In the genomic region with DNA sequence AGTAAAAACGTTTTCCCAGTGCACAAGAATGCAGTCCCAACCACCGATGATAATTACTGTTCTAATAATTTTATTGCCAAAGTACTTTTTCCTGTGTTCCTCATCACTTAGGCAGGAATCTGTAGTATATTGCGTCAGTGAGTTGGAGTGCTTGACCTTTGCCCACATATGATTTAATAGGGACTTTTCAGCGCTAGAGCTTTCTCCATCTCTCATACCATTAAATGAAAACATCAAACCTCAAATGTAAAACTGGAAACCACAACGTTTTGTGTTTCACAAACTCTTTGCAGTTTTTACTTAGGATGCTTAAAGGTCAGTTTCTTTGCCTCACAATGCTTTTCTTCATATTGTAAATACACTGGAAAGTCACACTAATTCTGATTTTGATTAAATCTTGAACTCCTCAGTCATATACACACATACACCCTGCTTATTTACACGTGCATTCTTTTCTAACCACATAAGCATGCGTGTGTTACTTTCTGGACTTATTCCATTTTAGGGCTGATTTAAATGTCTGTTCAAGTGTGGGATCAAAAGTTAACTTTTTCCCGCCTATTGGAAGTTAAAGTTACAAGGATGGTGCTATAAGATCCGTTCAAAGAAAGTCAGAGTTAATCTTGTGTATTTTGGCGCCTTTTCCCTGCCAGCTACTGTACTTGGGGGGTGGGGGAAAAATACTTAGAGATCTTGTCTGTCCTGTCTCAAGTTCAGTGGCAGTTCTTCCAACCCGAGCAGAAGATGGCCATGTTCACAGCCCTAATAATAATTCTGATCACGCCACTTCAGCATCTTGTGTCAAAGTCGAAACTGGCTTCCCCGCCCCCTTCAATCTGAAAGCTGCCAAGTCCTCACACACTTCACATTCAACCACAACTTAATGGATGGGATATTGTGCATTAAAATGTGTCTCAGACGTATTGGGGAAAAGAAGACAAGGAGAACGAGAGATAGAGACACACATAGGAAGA, we compare ENCODE assay signal across 8 cellular contexts. TPM values are rescaled to one million over a fixed set of nuclear protein-coding genes. Genes with fewer than 3 reads are reported as not detected.
DNase-seq lines count a peak whose midpoint lies in the region; ATAC-seq and TF ChIP-seq lines count a peak whose summit lies in the region.

No MANE protein-coding gene starts in this region.

- H3K36me3 Mint-ChIP-seq in Caco-2 (ENCODE audit: insufficient read depth, unreplicated experiment): no peaks in the 10 kb centered on the region
- no peaks in the 10 kb centered on the region for H3K36me3 Mint-ChIP-seq in activated naive CD8-positive, alpha-beta T cell treated with anti-CD3 and anti-CD28 coated beads, Interleukin-2, amount 10 ng/mL, durations not matched to agents 7 days and 5 days

- peaks cover 6% of the 10 kb centered on the region for H3K4me1 Mint-ChIP-seq in Caco-2 (ENCODE audit: low read depth, unreplicated experiment)
- H3K4me1 Mint-ChIP-seq in activated naive CD8-positive, alpha-beta T cell treated with anti-CD3 and anti-CD28 coated beads, Interleukin-2, amount 10 ng/mL, durations not matched to agents 7 days and 5 days: peaks cover 17% of the 10 kb centered on the region

- H3K27ac Mint-ChIP-seq in Caco-2 (ENCODE audit: unreplicated experiment): no peak overlapping the region
- peak overlapping the region; percentile 55 for H3K27ac Mint-ChIP-seq in activated naive CD8-positive, alpha-beta T cell treated with anti-CD3 and anti-CD28 coated beads, Interleukin-2, amount 10 ng/mL, durations not matched to agents 7 days and 5 days

- H3K9me3 ChIP-seq in Caco-2 (no peaks in the 10 kb centered on the region), HUES64 (ENCODE audit: insufficient read depth, low read depth, low read length) (no peaks in the 10 kb centered on the region), iPS-20b (ENCODE audit: insufficient read depth, low read depth, low read length) (no peaks in the 10 kb centered on the region), stomach smooth muscle (ENCODE audit: control insufficient read depth in 2 of 2, low read length in 2 of 2) (no peaks in the 10 kb centered on the region)

- DNase-seq in Caco-2: no peak
- DNase-seq in activated naive CD8-positive, alpha-beta T cell treated with anti-CD3 and anti-CD28 coated beads, Interleukin-2, amount 10 ng/mL, durations not matched to agents 7 days and 5 days: no peak
- no peak for DNase-seq in T-helper 9 cell
- no peak for DNase-seq in NCI-H510A treated with DMSO at 0.1 percent for 48 hours (lab: John Stamatoyannopoulos, UW)

- no peaks in the 10 kb centered on the region for H3K9me3 Mint-ChIP-seq in Caco-2 (ENCODE audit: unreplicated experiment)
- H3K9me3 Mint-ChIP-seq in activated naive CD8-positive, alpha-beta T cell treated with anti-CD3 and anti-CD28 coated beads, Interleukin-2, amount 10 ng/mL, durations not matched to agents 7 days and 5 days: no peaks in the 10 kb centered on the region

- POLR2A ChIA-PET in Caco-2 (lab: Charles Lee): no interaction called here
- POLR2A ChIA-PET in activated naive CD8-positive, alpha-beta T cell treated with anti-CD3 and anti-CD28 coated beads, Interleukin-2, amount 10 ng/mL, durations not matched to agents 7 days and 5 days (lab: Charles Lee): no interaction called here

- H3K9ac ChIP-seq in HUES64 (ENCODE audit: low read depth, low read length) (no peak overlapping the region), iPS-20b (ENCODE audit: low read depth, low read length) (peak overlapping the region; percentile 84; the same call in 1 of the 2 replicates), stomach smooth muscle (ENCODE audit: low read length in 2 of 2) (peak overlapping the region; percentile 21 to 71)

- ATAC-seq in activated naive CD8-positive, alpha-beta T cell treated with anti-CD3 and anti-CD28 coated beads, Interleukin-2, amount 10 ng/mL, durations not matched to agents 7 days and 5 days (ENCODE audit: low read depth): no peak
- ATAC-seq in HG03039 (IDR thresholded peaks at IDR 0.05; ENCODE audit: unreplicated experiment): no peak

- H3K27me3 Mint-ChIP-seq in Caco-2 (ENCODE audit: insufficient read depth, unreplicated experiment): peaks cover 24% of the 10 kb centered on the region
- H3K27me3 Mint-ChIP-seq in activated naive CD8-positive, alpha-beta T cell treated with anti-CD3 and anti-CD28 coated beads, Interleukin-2, amount 10 ng/mL, durations not matched to agents 7 days and 5 days: peaks cover 78% of the 10 kb centered on the region

- BruUV-seq in Caco-2 (replicated peaks; lab: Mats Ljungman, UMichigan): no TSS peak

- H3K27me3 ChIP-seq in Caco-2 (replicated peaks; ENCODE audit: control insufficient read depth, insufficient read depth, low read length): no peaks in the 10 kb centered on the region; the same call in 1 of the 2 replicates
- peaks cover 84% of the 10 kb centered on the region for H3K27me3 ChIP-seq in HUES64 (ENCODE audit: insufficient read depth, low read length)
- H3K27me3 ChIP-seq in iPS-20b (ENCODE audit: insufficient read depth, low read length): peaks cover 66% of the 10 kb centered on the region
- no peaks in the 10 kb centered on the region for H3K27me3 ChIP-seq in stomach smooth muscle (ENCODE audit: control insufficient read depth in 1 of 2, insufficient read depth in 2 of 2, low read length in 2 of 2)

- no peak overlapping the region for H3K4me3 ChIP-seq in Caco-2 (ENCODE audit: low read depth, low read length)
- H3K4me3 ChIP-seq in HUES64 (ENCODE audit: low read length): peak overlapping the region; percentile 72
- H3K4me3 ChIP-seq in iPS-20b (ENCODE audit: low read length): peak overlapping the region; percentile 83
- H3K4me3 ChIP-seq in stomach smooth muscle (ENCODE audit: low read length in 2 of 2): peak overlapping the region; percentile 82 to 86

- TF ChIP-seq CTCF in Caco-2 (IDR thresholded peaks at IDR 0.05; ENCODE audit: insufficient read depth in 1 of 2, low read depth in 1 of 2, low read length in 1 of 2, severe bottlenecking in 1 of 2, unreplicated experiment in 1 of 2): no peak

- H3K4me3 Mint-ChIP-seq in Caco-2 (ENCODE audit: unreplicated experiment): peak overlapping the region; percentile 38
- peak overlapping the region; percentile 50 for H3K4me3 Mint-ChIP-seq in activated naive CD8-positive, alpha-beta T cell treated with anti-CD3 and anti-CD28 coated beads, Interleukin-2, amount 10 ng/mL, durations not matched to agents 7 days and 5 days

- CTCF ChIA-PET in Caco-2 (lab: Charles Lee): no interaction called here

- H3K36me3 ChIP-seq in Caco-2 (ENCODE audit: control insufficient read depth, insufficient read depth, low read length): no peaks in the 10 kb centered on the region
- no peaks in the 10 kb centered on the region for H3K36me3 ChIP-seq in HUES64 (ENCODE audit: insufficient read depth, low read length)
- H3K36me3 ChIP-seq in iPS-20b (ENCODE audit: insufficient read depth, low read depth, low read length): no peaks in the 10 kb centered on the region
- no peaks in the 10 kb centered on the region for H3K36me3 ChIP-seq in stomach smooth muscle (ENCODE audit: control insufficient read depth in 2 of 2, insufficient read depth in 2 of 2, low read length in 2 of 2)

- 29% methylated on average over 15 of the region's 16 CpGs for WGBS in HUES64

- H3K27ac ChIP-seq in HUES64 (ENCODE audit: low read depth, low read length): no peak overlapping the region
- no peak overlapping the region for H3K27ac ChIP-seq in iPS-20b (ENCODE audit: low read length)
- peak overlapping the region; percentile 74 for H3K27ac ChIP-seq in stomach smooth muscle (ENCODE audit: low read length)

- H3K4me1 ChIP-seq in Caco-2 (no peaks in the 10 kb centered on the region; the same call in 1 of the 2 replicates), HUES64 (ENCODE audit: insufficient read depth, low read length) (peaks cover 58% of the 10 kb centered on the region), iPS-20b (ENCODE audit: insufficient read depth, low read length) (peaks cover 42% of the 10 kb centered on the region), stomach smooth muscle (ENCODE audit: control insufficient read depth, insufficient read depth, low read length) (peaks cover 25% of the 10 kb centered on the region)

- intact Hi-C loops in Caco-2 (cut with micrococcal nuclease; ENCODE audit: unreplicated experiment): no loop called here

RNA-seq across cellular contexts. Expression of a gene that starts 6.6 kb away (rescaled TPM):
- total RNA-seq in Caco-2 (2022): 0.44 and 0.61 TPM in 2 replicates
- polyA plus RNA-seq in HUES64 (2013, experiment 1 of 2): 1.9 TPM
- polyA plus RNA-seq in HUES64 (2013, experiment 2 of 2): 2.5 TPM
- total RNA-seq in activated naive CD8-positive, alpha-beta T cell treated with anti-CD3 and anti-CD28 coated beads, Interleukin-2, amount 10 ng/mL, durations not matched to agents 7 days and 5 days: not detected
